Comparison of ENCODE assay signal across 26 cellular contexts in genomic region chr1:195849180-195849579, GRCh38.
"Had no signal": no experiment of that assay in that cellular context is flagged by ENCODE, and none has a peak within 500 bp of the region (broad histone marks: within the 10 kb centered on the region; RNA-seq: fewer than 3 reads in every experiment).

No MANE protein-coding gene starts in this region.

- H3K4me2 ChIP-seq: SK-N-SH had no signal

- H3K9me3 ChIP-seq: SJCRH30, SK-N-SH had no signal

- H3K27ac ChIP-seq: SJCRH30, WERI-Rb-1 had no signal

- H3K4me3 Mint-ChIP-seq: activated CD8-positive, alpha-beta T cell treated with anti-CD3 and anti-CD28 coated beads, Interleukin-2, amount 10 ng/mL, durations not matched to agents 7 days and 5 days; activated naive CD4-positive, alpha-beta T cell treated with anti-CD3 and anti-CD28 coated beads, Interleukin-2, amount 50 U/mL, for 24 hours had no signal

- H3K9me3 Mint-ChIP-seq: activated naive CD4-positive, alpha-beta T cell treated with anti-CD3 and anti-CD28 coated beads, Interleukin-2, amount 50 U/mL, for 24 hours had no signal

- DNase-seq: activated CD4-positive, alpha-beta T cell treated with anti-CD3 and anti-CD28 coated beads for 4 hours; activated CD8-positive, alpha-beta memory T cell treated with anti-CD3 and anti-CD28 coated beads, Interleukin-2, amount 50 U/mL, for 48 hours; activated CD8-positive, alpha-beta T cell treated with anti-CD3 and anti-CD28 coated beads, Interleukin-2, amount 10 ng/mL, durations not matched to agents 7 days and 5 days; activated T-cell treated with anti-CD3 and anti-CD28 coated beads, Interleukin-2, amount 50 U/mL, for 1 hour; aorta; central memory CD4-positive, alpha-beta T cell; MM.1S; NCI-H1105; NCI-H1436; NCI-H1694 treated with DMSO at 0.1 percent for 48 hours; NCI-H2029 treated with DMSO at 0.1 percent for 48 hours; NCI-H345; NCI-H510A; NCI-H526 treated with DMSO at 0.1 percent for 48 hours; NCI-H82; NK-92 treated with Interleukin-12 subunit alpha and Interleukin-12 subunit beta, amount 100 ng/mL, for 24 hours; OCI-M1; RPMI8226; SJCRH30; SK-N-SH; T-helper 1 cell; WERI-Rb-1 had no signal

- H3K27me3 Mint-ChIP-seq: activated naive CD4-positive, alpha-beta T cell treated with anti-CD3 and anti-CD28 coated beads, Interleukin-2, amount 50 U/mL, for 24 hours had no signal

- ATAC-seq: activated CD4-positive, CD25-positive, alpha-beta regulatory T cell treated with anti-CD3 and anti-CD28 coated beads, Interleukin-2, amount 50 U/mL, for 24 hours; activated CD8-positive, alpha-beta T cell treated with anti-CD3 and anti-CD28 coated beads, Interleukin-2, amount 10 ng/mL, durations not matched to agents 7 days and 5 days; Panc1; Right ventricle myocardium inferior had no signal

- H3K9ac ChIP-seq: SK-N-SH had no signal

- H3K4me1 Mint-ChIP-seq: activated naive CD4-positive, alpha-beta T cell treated with anti-CD3 and anti-CD28 coated beads, Interleukin-2, amount 50 U/mL, for 24 hours had no signal

- H3K27me3 ChIP-seq: SJCRH30 had no signal

- H3K36me3 Mint-ChIP-seq: activated naive CD4-positive, alpha-beta T cell treated with anti-CD3 and anti-CD28 coated beads, Interleukin-2, amount 50 U/mL, for 24 hours had no signal

- H3K4me3 ChIP-seq: SJCRH30 had no signal

- H3K27ac Mint-ChIP-seq: activated CD8-positive, alpha-beta T cell treated with anti-CD3 and anti-CD28 coated beads, Interleukin-2, amount 10 ng/mL, durations not matched to agents 7 days and 5 days; activated naive CD4-positive, alpha-beta T cell treated with anti-CD3 and anti-CD28 coated beads, Interleukin-2, amount 50 U/mL, for 24 hours had no signal

- H3K36me3 ChIP-seq: SJCRH30, WERI-Rb-1 had no signal

- H3K4me1 ChIP-seq: SJCRH30 had no signal
